1 cellular context compared by ENCODE assay signal in the genomic region with DNA sequence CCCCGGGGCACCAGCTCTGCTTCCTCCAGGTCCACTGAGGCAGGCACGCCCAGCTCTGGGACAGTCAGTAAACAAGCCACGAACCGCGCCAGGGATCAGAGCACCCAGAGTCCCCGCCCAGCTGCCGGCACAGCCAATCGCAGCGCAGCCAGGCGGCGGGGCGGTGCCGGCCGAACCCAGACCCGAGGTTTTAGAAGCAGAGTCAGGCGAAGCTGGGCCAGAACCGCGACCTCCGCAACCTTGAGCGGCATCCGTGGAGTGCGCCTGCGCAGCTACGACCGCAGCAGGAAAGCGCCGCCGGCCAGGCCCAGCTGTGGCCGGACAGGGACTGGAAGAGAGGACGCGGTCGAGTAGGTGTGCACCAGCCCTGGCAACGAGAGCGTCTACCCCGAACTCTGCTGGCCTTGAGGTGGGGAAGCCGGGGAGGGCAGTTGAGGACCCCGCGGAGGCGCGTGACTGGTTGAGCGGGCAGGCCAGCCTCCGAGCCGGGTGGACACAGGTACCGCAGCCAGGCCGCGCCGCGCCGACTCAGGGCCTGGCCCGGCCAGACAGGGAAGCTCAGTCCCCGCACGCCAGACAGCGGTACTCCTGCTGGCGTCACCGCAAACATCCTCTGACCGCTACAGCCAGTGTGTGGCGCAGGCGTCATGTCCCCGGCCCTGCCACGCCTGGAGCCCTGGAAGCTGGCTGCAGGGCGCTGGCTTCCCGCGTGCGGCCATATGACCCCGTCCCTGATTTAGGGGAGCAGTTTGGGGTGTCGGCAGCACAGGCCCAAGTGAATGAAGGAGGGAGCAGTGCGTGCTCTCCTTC.
TF ChIP-seq lines count a peak whose summit lies in the region.

Gene CTSL (plus strand): TSS at position 220 of the 810 bp plus-strand sequence. CDS start 1,485 bp downstream, outside the sequence.

TF ChIP-seq in IMR-90, 13 proteins besides CTCF, POLR2A, EP300 and RAD21:
- TF ChIP-seq CHD1 (IDR thresholded peaks at IDR 0.05; ENCODE audit: low read depth, low read length), result peak; percentile 90; the same call in 1 of the 2 replicates
- peak; percentile 38; the same call in 1 of the 2 replicates for TF ChIP-seq NFE2L2 (IDR thresholded peaks at IDR 0.05; ENCODE audit: low read depth, low read length)
- no peak for TF ChIP-seq SMC3 (IDR thresholded peaks at IDR 0.05; ENCODE audit: low read depth, low read length)
- TF ChIP-seq MAFK (IDR thresholded peaks at IDR 0.05; ENCODE audit: low read depth, low read length), result no peak
- TF ChIP-seq USF2 (IDR thresholded peaks at IDR 0.05; ENCODE audit: low read depth, low read length), result no peak; the same call in none of the 2 replicates
- TF ChIP-seq CEBPB (IDR thresholded peaks at IDR 0.05; ENCODE audit: low read depth, low read length), result no peak
- 0 out of 2 replicates have a peak, but pooled peaks have one; percentile 12 for TF ChIP-seq FOS (IDR thresholded peaks at IDR 0.05; ENCODE audit: low read depth, low read length)
- TF ChIP-seq MAZ (IDR thresholded peaks at IDR 0.05; ENCODE audit: borderline replicate concordance, low read depth, low read length), result peak; percentile 6; the same call in 1 of the 2 replicates
- TF ChIP-seq RCOR1 (IDR thresholded peaks at IDR 0.05; ENCODE audit: insufficient replicate concordance, low read length), result no peak
